In genomic region chr1:62608905-62609304, GRCh38 we compare ENCODE assay signal across 1 cellular context.
TF ChIP-seq lines count a peak whose summit lies in the region.

No MANE protein-coding gene starts in this region.

TF ChIP-seq in HepG2, 621 proteins besides CTCF, POLR2A, EP300 and RAD21 (continued from another document):
- no peak for TF ChIP-seq KDM5B (CRISPR knock-in tag; IDR thresholded peaks at IDR 0.05; ENCODE audit: borderline replicate concordance)
- TF ChIP-seq, protein P1, sequence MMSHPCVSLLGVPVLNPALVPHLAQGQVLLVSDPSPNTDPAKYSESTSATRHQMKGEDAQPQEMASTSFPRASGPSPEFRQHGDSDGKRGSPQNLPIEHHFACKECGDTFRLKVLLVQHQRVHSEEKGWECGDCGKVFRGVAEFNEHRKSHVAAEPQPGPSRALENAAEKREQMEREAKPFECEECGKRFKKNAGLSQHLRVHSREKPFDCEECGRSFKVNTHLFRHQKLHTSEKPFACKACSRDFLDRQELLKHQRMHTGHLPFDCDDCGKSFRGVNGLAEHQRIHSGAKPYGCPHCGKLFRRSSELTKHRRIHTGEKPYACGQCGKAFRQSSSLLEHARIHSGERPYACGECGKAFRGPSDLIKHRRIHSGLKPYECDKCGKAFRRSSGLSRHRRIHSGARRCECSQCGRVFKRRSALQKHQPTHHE (CRISPR knock-in tag; IDR thresholded peaks at IDR 0.05; ENCODE audit: borderline replicate concordance): no peak
- no peak for TF ChIP-seq ZSCAN9 (CRISPR knock-in tag; IDR thresholded peaks at IDR 0.05; ENCODE audit: borderline replicate concordance)
- TF ChIP-seq WIZ (CRISPR knock-in tag; IDR thresholded peaks at IDR 0.05): no peak
- no peak for TF ChIP-seq ZNF274 (CRISPR knock-in tag; IDR thresholded peaks at IDR 0.05)
- TF ChIP-seq MTERF4 (CRISPR knock-in tag; IDR thresholded peaks at IDR 0.05): no peak
- TF ChIP-seq ZNF234 (CRISPR knock-in tag; conservative IDR thresholded peaks at IDR 0.05): no peak
- TF ChIP-seq NONO (IDR thresholded peaks at IDR 0.05): no peak
- no peak for TF ChIP-seq NONO (CRISPR knock-in tag; conservative IDR thresholded peaks at IDR 0.05)
